In genomic region chr11:17229481-17230152, GRCh38 we compare ENCODE assay signal across 3 cellular contexts.
TF ChIP-seq lines count a peak whose summit lies in the region.

No MANE protein-coding gene starts in this region.

TF ChIP-seq in SK-N-SH treated with all-trans-retinoic acid at 6 μM for 48 hours, 23 proteins besides CTCF, POLR2A, EP300 and RAD21:
- no peak for TF ChIP-seq ESRRG (CRISPR knock-in tag; IDR thresholded peaks at IDR 0.05)
- TF ChIP-seq TCF4 (CRISPR knock-in tag; IDR thresholded peaks at IDR 0.05; ENCODE audit: borderline replicate concordance) = no peak
- no peak for TF ChIP-seq ZC3H10 (CRISPR knock-in tag; IDR thresholded peaks at IDR 0.05)
- no peak for TF ChIP-seq CSDC2 (CRISPR knock-in tag; IDR thresholded peaks at IDR 0.05)
- no peak for TF ChIP-seq ARNTL (CRISPR knock-in tag; IDR thresholded peaks at IDR 0.05; ENCODE audit: borderline replicate concordance, low read depth)
- no peak for TF ChIP-seq ISL1 (CRISPR knock-in tag; IDR thresholded peaks at IDR 0.05)
- TF ChIP-seq CSRNP3 (CRISPR knock-in tag; IDR thresholded peaks at IDR 0.05) = no peak
TF ChIP-seq in SK-N-SH treated with all-trans-retinoic acid at 6 μM for 48 hours: peak in this region for 0.

TF ChIP-seq in SK-N-SH, 30 proteins besides CTCF, POLR2A, EP300 and RAD21:
- no peak for TF ChIP-seq JUND (IDR thresholded peaks at IDR 0.05)
- TF ChIP-seq MXI1 (IDR thresholded peaks at IDR 0.05; ENCODE audit: low read depth, low read length) = no peak
- TF ChIP-seq TCF12 (IDR thresholded peaks at IDR 0.05) = no peak
- TF ChIP-seq, protein P1, sequence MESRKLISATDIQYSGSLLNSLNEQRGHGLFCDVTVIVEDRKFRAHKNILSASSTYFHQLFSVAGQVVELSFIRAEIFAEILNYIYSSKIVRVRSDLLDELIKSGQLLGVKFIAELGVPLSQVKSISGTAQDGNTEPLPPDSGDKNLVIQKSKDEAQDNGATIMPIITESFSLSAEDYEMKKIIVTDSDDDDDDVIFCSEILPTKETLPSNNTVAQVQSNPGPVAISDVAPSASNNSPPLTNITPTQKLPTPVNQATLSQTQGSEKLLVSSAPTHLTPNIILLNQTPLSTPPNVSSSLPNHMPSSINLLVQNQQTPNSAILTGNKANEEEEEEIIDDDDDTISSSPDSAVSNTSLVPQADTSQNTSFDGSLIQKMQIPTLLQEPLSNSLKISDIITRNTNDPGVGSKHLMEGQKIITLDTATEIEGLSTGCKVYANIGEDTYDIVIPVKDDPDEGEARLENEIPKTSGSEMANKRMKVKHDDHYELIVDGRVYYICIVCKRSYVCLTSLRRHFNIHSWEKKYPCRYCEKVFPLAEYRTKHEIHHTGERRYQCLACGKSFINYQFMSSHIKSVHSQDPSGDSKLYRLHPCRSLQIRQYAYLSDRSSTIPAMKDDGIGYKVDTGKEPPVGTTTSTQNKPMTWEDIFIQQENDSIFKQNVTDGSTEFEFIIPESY (IDR thresholded peaks at IDR 0.05; ENCODE audit: borderline replicate concordance, low read depth) = no peak
- no peak for TF ChIP-seq USF2 (IDR thresholded peaks at IDR 0.05; ENCODE audit: borderline replicate concordance, low read depth, low read length)
- TF ChIP-seq ELF1 (IDR thresholded peaks at IDR 0.05) = no peak
- no peak for TF ChIP-seq RXRA (IDR thresholded peaks at IDR 0.05; ENCODE audit: borderline replicate concordance, low read depth)
- TF ChIP-seq, protein P2, sequence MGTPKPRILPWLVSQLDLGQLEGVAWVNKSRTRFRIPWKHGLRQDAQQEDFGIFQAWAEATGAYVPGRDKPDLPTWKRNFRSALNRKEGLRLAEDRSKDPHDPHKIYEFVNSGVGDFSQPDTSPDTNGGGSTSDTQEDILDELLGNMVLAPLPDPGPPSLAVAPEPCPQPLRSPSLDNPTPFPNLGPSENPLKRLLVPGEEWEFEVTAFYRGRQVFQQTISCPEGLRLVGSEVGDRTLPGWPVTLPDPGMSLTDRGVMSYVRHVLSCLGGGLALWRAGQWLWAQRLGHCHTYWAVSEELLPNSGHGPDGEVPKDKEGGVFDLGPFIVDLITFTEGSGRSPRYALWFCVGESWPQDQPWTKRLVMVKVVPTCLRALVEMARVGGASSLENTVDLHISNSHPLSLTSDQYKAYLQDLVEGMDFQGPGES (IDR thresholded peaks at IDR 0.05; ENCODE audit: low read depth, low read length) = no peak
- no peak for TF ChIP-seq GATA2 (CRISPR knock-in tag; IDR thresholded peaks at IDR 0.05)
- TF ChIP-seq FOXJ3 (CRISPR knock-in tag; IDR thresholded peaks at IDR 0.05) = no peak
- no peak for TF ChIP-seq TEAD4 (IDR thresholded peaks at IDR 0.05; ENCODE audit: borderline replicate concordance, insufficient read depth)

TF ChIP-seq in HCT116, 20 proteins besides CTCF, POLR2A, EP300 and RAD21:
- no peak for TF ChIP-seq YY1 (IDR thresholded peaks at IDR 0.05; ENCODE audit: extremely low read depth, insufficient replicate concordance, low read depth, low read length)
- TF ChIP-seq JUND (IDR thresholded peaks at IDR 0.05) = no peak
- TF ChIP-seq FOSL1 (IDR thresholded peaks at IDR 0.05; ENCODE audit: low read depth) = no peak
- no peak for TF ChIP-seq SP1 (IDR thresholded peaks at IDR 0.05; ENCODE audit: low read depth)
- no peak for TF ChIP-seq ZNF274 (IDR thresholded peaks at IDR 0.05; ENCODE audit: low read depth, low read length)
- no peak for TF ChIP-seq CEBPB (IDR thresholded peaks at IDR 0.05; ENCODE audit: low read depth)
- no peak for TF ChIP-seq REST (IDR thresholded peaks at IDR 0.05; ENCODE audit: low read depth)
- TF ChIP-seq SRF (IDR thresholded peaks at IDR 0.05; ENCODE audit: low read depth) = no peak
